1 cellular context compared by ENCODE assay signal in genomic region chr2:101961287-101962242, GRCh38.
TF ChIP-seq lines count a peak whose summit lies in the region.

No MANE protein-coding gene starts in this region.

TF ChIP-seq in K562, 482 proteins besides CTCF, POLR2A, EP300 and RAD21 (continued from another document):
- no peak for TF ChIP-seq CEBPZ (IDR thresholded peaks at IDR 0.05; ENCODE audit: borderline replicate concordance, low read depth, low read length)
- TF ChIP-seq ZC3H8 (IDR thresholded peaks at IDR 0.05) = no peak
- no peak for TF ChIP-seq ZBTB34 (CRISPR knock-in tag; IDR thresholded peaks at IDR 0.05)
- TF ChIP-seq AFF1 (IDR thresholded peaks at IDR 0.05; ENCODE audit: low read depth in 1 of 2, partially characterized antibody in 2 of 2) = no peak
- no peak for TF ChIP-seq UBTF (IDR thresholded peaks at IDR 0.05; ENCODE audit: borderline replicate concordance in 1 of 2, low read depth in 2 of 2, low read length in 2 of 2)
- no peak for TF ChIP-seq CEBPG (CRISPR knock-in tag; IDR thresholded peaks at IDR 0.05)
- peak; percentile 32 to 73; a peak in 3 of 4 replicates for TF ChIP-seq CEBPG (tag; conservative IDR thresholded peaks at IDR 0.05 in 1 of 2, IDR thresholded peaks at IDR 0.05 in 1 of 2)
- TF ChIP-seq SMC3 (conservative IDR thresholded peaks at IDR 0.05; ENCODE audit: insufficient read depth, low read depth, low read length) = no peak
- TF ChIP-seq TBL1XR1 (IDR thresholded peaks at IDR 0.05; ENCODE audit: low read length in 2 of 2) = no peak
- no peak for TF ChIP-seq GTF2E2 (tag; IDR thresholded peaks at IDR 0.05)
- TF ChIP-seq HNRNPH1 (optimal IDR thresholded peaks at IDR 0.05; ENCODE audit: low read depth, low read length) = no peak
- TF ChIP-seq XRCC4 (IDR thresholded peaks at IDR 0.05; ENCODE audit: extremely low read depth, insufficient read depth, insufficient read length) = no peak
- TF ChIP-seq ATF3 (IDR thresholded peaks at IDR 0.05) = peak; percentile 22; the same call in 1 of the 2 replicates
- TF ChIP-seq ATF3 (CRISPR knock-in tag; conservative IDR thresholded peaks at IDR 0.05) = no peak
- TF ChIP-seq CBX1 (IDR thresholded peaks at IDR 0.05; ENCODE audit: low read depth) = no peak
- TF ChIP-seq TEAD2 (tag; IDR thresholded peaks at IDR 0.05) = no peak
